Comparison of ENCODE assay signal across 25 cellular contexts in the genomic region with DNA sequence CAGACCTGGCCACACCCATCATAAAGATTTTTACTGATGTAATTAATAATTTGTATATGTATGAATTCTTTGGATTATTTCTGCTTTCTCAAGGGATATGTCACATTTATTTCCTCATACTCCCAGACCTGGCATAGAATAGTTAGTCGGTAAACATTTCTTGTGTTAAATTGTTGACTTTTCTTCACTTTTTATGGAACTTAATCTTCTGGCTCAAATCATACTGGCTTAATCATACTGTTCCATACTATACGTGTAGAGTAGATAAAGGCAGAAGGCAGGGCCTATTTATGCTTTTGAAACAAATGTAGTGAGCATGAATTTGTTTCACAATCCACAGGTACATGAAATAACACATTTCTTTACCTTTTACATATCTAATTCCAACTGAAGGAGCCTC.
"Had no signal": no experiment of that assay in that cellular context is flagged by ENCODE, and none has a peak within 500 bp of the region (broad histone marks: within the 10 kb centered on the region; RNA-seq: fewer than 3 reads in every experiment).

No MANE protein-coding gene starts in this region.

- H3K9me3 ChIP-seq: colonic mucosa, esophagus squamous epithelium, gastrocnemius medialis, heart left ventricle, left lung, lower lobe of right lung had no signal

- H3K4me1 ChIP-seq: colonic mucosa, gastrocnemius medialis had no signal

- H3K27ac ChIP-seq: colonic mucosa, epithelial cell of prostate, esophagus squamous epithelium, gastrocnemius medialis, heart left ventricle, hepatocyte, left lung, lower lobe of right lung had no signal

- ATAC-seq: effector memory CD8-positive, alpha-beta T cell; esophagus mucosa; gastrocnemius medialis; heart left ventricle; left lung; left ventricle myocardium superior; lower lobe of right lung; naive thymus-derived CD4-positive, alpha-beta T cell had no signal

- H3K36me3 ChIP-seq: colonic mucosa, esophagus squamous epithelium, gastrocnemius medialis, heart left ventricle, left lung, lower lobe of right lung had no signal

- H3K27me3 ChIP-seq: colonic mucosa, esophagus squamous epithelium, gastrocnemius medialis, heart left ventricle, hepatocyte, left lung had no signal

- H3K4me3 ChIP-seq: colonic mucosa, esophagus squamous epithelium, gastrocnemius medialis, heart left ventricle, hepatocyte, left lung, lower lobe of right lung had no signal

- DNase-seq: colonic mucosa; cortex of kidney; effector CD8-positive, alpha-beta T cell; effector memory CD8-positive, alpha-beta T cell; endodermal cell; erythroblast; esophagus squamous epithelium; foreskin fibroblast; foreskin melanocyte; gastrocnemius medialis; heart left ventricle; hypothalamus; immature natural killer cell; islet precursor cell; kidney; kidney glomerular epithelial cell; left lung; left ventricle myocardium superior; lower lobe of right lung; mesenchymal stem cell; midbrain; naive thymus-derived CD4-positive, alpha-beta T cell had no signal
